Comparison of ENCODE assay signal across 8 cellular contexts in the genomic region with DNA sequence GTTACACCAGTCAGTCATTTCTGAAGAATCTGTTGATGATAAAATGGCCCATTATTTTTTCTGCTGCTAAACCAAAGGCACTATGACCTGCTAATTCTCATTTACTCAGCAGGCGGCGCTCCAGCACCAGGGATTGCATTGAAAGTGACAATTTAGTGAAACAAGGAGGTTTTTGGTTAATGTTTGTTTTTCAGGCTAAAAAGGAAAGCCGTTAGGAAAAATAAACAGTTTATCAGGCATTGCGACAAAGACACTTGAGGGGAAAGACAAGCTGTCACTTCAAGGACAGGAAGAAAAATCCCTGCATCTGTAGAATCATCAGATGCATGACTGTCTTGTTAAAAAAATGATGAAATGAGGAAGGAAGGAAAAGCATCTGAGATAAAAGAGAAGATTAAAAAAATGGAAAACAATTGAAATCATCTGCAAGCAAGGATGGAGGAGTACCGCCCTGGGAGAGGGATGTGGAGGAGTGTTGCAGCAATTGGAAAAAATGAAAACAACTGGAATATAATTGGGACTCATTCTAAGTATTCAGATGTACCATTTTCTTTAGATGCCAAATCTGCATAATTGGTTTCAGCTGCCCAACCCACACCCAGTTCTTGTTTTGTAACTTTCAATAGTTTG. TPM values are rescaled to one million over a fixed set of nuclear protein-coding genes. Genes with fewer than 3 reads are reported as not detected.
DNase-seq lines count a peak whose midpoint lies in the region; ATAC-seq and TF ChIP-seq lines count a peak whose summit lies in the region.

No MANE protein-coding gene starts in this region.

- peaks cover 4% of the 10 kb centered on the region for H3K4me1 Mint-ChIP-seq in endodermal cell
- peaks cover 7% of the 10 kb centered on the region for H3K4me1 Mint-ChIP-seq in stimulated activated memory B cell treated with anti-CD40 and anti-IgM and Interleukin-4, amounts not matched to agents 10 μg/mL and 1 μg/mL and 100 μg/mL, for 72 hours

- no peak overlapping the region for H3K9ac ChIP-seq in endodermal cell (ENCODE audit: extremely low read depth, low read length, poor library complexity, severe bottlenecking)

- peak; percentile 24 for DNase-seq in COLO829 (ENCODE audit: low spot score)
- DNase-seq in NCI-H2081 treated with DMSO at 0.1 percent for 48 hours (lab: John Stamatoyannopoulos, UW) = peak; percentile 19
- DNase-seq in activated CD4-positive, alpha-beta T cell treated with anti-CD3 and anti-CD28 coated beads, Interleukin-2, amount 50 U/mL, for 4 hours = peak; percentile 51 to 62
- DNase-seq in endodermal cell = peak; percentile 92
- peak in 2 of 3 donors; percentile 71 to 87 for DNase-seq in mucosa of descending colon
- peak; percentile 14 to 16 for DNase-seq in stimulated activated CD8-positive, alpha-beta memory T cell treated with anti-CD3 and anti-CD28 coated beads, Interleukin-7, amount 100 ng/mL, for 48 hours (ENCODE audit: extremely low read depth in 1 of 2, low read depth in 1 of 2)

- ATAC-seq in GM21717 (IDR thresholded peaks at IDR 0.05; ENCODE audit: unreplicated experiment) = peak; percentile 50
- ATAC-seq in mucosa of descending colon = peak; percentile 43
- ATAC-seq in stimulated activated memory B cell treated with anti-CD40 and anti-IgM and Interleukin-4, amounts not matched to agents 10 μg/mL and 1 μg/mL and 100 μg/mL, for 72 hours = no peak

- peak; percentile 96 for TF ChIP-seq CTCF in endodermal cell (conservative IDR thresholded peaks at IDR 0.05)
- peak; percentile 90 for TF ChIP-seq CTCF in mucosa of descending colon (IDR thresholded peaks at IDR 0.05)

- H3K27ac Mint-ChIP-seq in endodermal cell = no peak overlapping the region
- no peak overlapping the region for H3K27ac Mint-ChIP-seq in stimulated activated memory B cell treated with anti-CD40 and anti-IgM and Interleukin-4, amounts not matched to agents 10 μg/mL and 1 μg/mL and 100 μg/mL, for 72 hours

- H3K36me3 Mint-ChIP-seq in endodermal cell (ENCODE audit: low read depth) = no peaks in the 10 kb centered on the region
- no peaks in the 10 kb centered on the region for H3K36me3 Mint-ChIP-seq in stimulated activated memory B cell treated with anti-CD40 and anti-IgM and Interleukin-4, amounts not matched to agents 10 μg/mL and 1 μg/mL and 100 μg/mL, for 72 hours

- no peaks in the 10 kb centered on the region for H3K9me3 Mint-ChIP-seq in endodermal cell
- no peaks in the 10 kb centered on the region for H3K9me3 Mint-ChIP-seq in stimulated activated memory B cell treated with anti-CD40 and anti-IgM and Interleukin-4, amounts not matched to agents 10 μg/mL and 1 μg/mL and 100 μg/mL, for 72 hours

- H3K4me1 ChIP-seq in endodermal cell (ENCODE audit: control insufficient read depth, insufficient read depth, low read length) (no peaks in the 10 kb centered on the region), mucosa of descending colon (ENCODE audit: low read depth) (no peaks in the 10 kb centered on the region)

- intact Hi-C loops in mucosa of descending colon (cut with DNase I, micrococcal nuclease) = no loop called here

- no peak overlapping the region for H3K4me3 Mint-ChIP-seq in endodermal cell
- H3K4me3 Mint-ChIP-seq in stimulated activated memory B cell treated with anti-CD40 and anti-IgM and Interleukin-4, amounts not matched to agents 10 μg/mL and 1 μg/mL and 100 μg/mL, for 72 hours = no peak overlapping the region

- H3K27me3 ChIP-seq in endodermal cell (ENCODE audit: control insufficient read depth, insufficient read depth, low read length, poor library complexity, severe bottlenecking) = peaks cover 29% of the 10 kb centered on the region

- H3K4me3 ChIP-seq in endodermal cell (ENCODE audit: low read length) = no peak overlapping the region
- H3K4me3 ChIP-seq in mucosa of descending colon = no peak overlapping the region

- H3K27me3 Mint-ChIP-seq in endodermal cell (ENCODE audit: insufficient read depth) = peaks cover 15% of the 10 kb centered on the region
- no peaks in the 10 kb centered on the region for H3K27me3 Mint-ChIP-seq in stimulated activated memory B cell treated with anti-CD40 and anti-IgM and Interleukin-4, amounts not matched to agents 10 μg/mL and 1 μg/mL and 100 μg/mL, for 72 hours

- no peak overlapping the region for H3K27ac ChIP-seq in endodermal cell (ENCODE audit: low read depth, low read length)

- 14 to 22% methylated on average over 5 of the region's 5 CpGs for WGBS in endodermal cell (ENCODE audit: insufficient coverage in 1 of 2, insufficient read length in 1 of 2), 2 experiments

- H3K9me3 ChIP-seq in endodermal cell (ENCODE audit: control insufficient read depth, low read length) = no peaks in the 10 kb centered on the region
- H3K9me3 ChIP-seq in mucosa of descending colon = no peaks in the 10 kb centered on the region

- H3K36me3 ChIP-seq in endodermal cell (ENCODE audit: control insufficient read depth, insufficient read depth, low read length) = no peaks in the 10 kb centered on the region
- no peaks in the 10 kb centered on the region for H3K36me3 ChIP-seq in mucosa of descending colon (ENCODE audit: low read depth)

RNA-seq across cellular contexts. Expression of gene NR1D2, which starts 54.0 kb away (rescaled TPM):
- total RNA-seq in endodermal cell (10 to 100 TPM; 22.7 to 30.5 TPM), mucosa of descending colon (10 to 100 TPM; 16.5 to 37.8 (median 28.5) TPM)
- 20.6 TPM for polyA plus RNA-seq in endodermal cell (2013, experiment 1 of 2)
- polyA plus RNA-seq in endodermal cell (2013, experiment 2 of 2) = 21.0 TPM

Comparison
In these comparisons a context has a peak if more than half of its experiments do, and no peak if none do; other contexts are left out.
1. DNase-seq: peak in every context shown above with its lines; median percentile 92 in endodermal cell; 79 in mucosa of descending colon; 56 in activated CD4-positive, alpha-beta T cell treated with anti-CD3 and anti-CD28 coated beads, Interleukin-2, amount 50 U/mL, for 4 hours; 24 in COLO829; 19 in NCI-H2081 treated with DMSO at 0.1 percent for 48 hours; 15 in stimulated activated CD8-positive, alpha-beta memory T cell treated with anti-CD3 and anti-CD28 coated beads, Interleukin-7, amount 100 ng/mL, for 48 hours.